ENCODE assay signal across 23 cellular contexts in genomic region chr20:43364001-43364400, GRCh38.
"Had no signal": no experiment of that assay in that cellular context is flagged by ENCODE, and none has a peak within 500 bp of the region (broad histone marks: within the 10 kb centered on the region; RNA-seq: fewer than 3 reads in every experiment).

No MANE protein-coding gene starts in this region.

- H3K4me3 Mint-ChIP-seq: dendritic cell treated with granulocyte-macrophage colony-stimulating factor and Interleukin-4, amounts not matched to agents 40 ng/mL and 50 ng/mL, for 4 days; effector memory CD8-positive, alpha-beta T cell; endodermal cell had no signal

- H3K36me3 ChIP-seq: colonic mucosa, esophagus muscularis mucosa, esophagus squamous epithelium, gastrocnemius medialis, gastroesophageal sphincter had no signal

- H3K27ac ChIP-seq: colonic mucosa, coronary artery, dorsolateral prefrontal cortex, epithelial cell of prostate, esophagus muscularis mucosa, esophagus squamous epithelium, foreskin keratinocyte, gastrocnemius medialis, gastroesophageal sphincter had no signal

- H3K4me3 ChIP-seq: colonic mucosa, coronary artery, dorsolateral prefrontal cortex, esophagus muscularis mucosa, esophagus squamous epithelium, gastrocnemius medialis, gastroesophageal sphincter had no signal

- H3K27ac Mint-ChIP-seq: dendritic cell treated with granulocyte-macrophage colony-stimulating factor and Interleukin-4, amounts not matched to agents 40 ng/mL and 50 ng/mL, for 4 days; effector memory CD8-positive, alpha-beta T cell; endodermal cell had no signal

- DNase-seq: colonic mucosa; cortex of kidney; dermis blood vessel endothelial cell; dorsolateral prefrontal cortex; effector CD4-positive, alpha-beta T cell; effector CD8-positive, alpha-beta T cell; effector memory CD4-positive, alpha-beta T cell; effector memory CD8-positive, alpha-beta T cell; endodermal cell; erythroblast; esophagus squamous epithelium; foreskin fibroblast; foreskin keratinocyte; foreskin melanocyte; gastrocnemius medialis; glutamatergic neuron; head of caudate nucleus had no signal

- H3K9me3 Mint-ChIP-seq: dendritic cell treated with granulocyte-macrophage colony-stimulating factor and Interleukin-4, amounts not matched to agents 40 ng/mL and 50 ng/mL, for 4 days; effector memory CD8-positive, alpha-beta T cell; endodermal cell had no signal

- H3K9me3 ChIP-seq: colonic mucosa, esophagus muscularis mucosa, esophagus squamous epithelium, gastrocnemius medialis, gastroesophageal sphincter had no signal

- H3K4me1 ChIP-seq: colonic mucosa, esophagus muscularis mucosa, esophagus squamous epithelium, foreskin keratinocyte, gastrocnemius medialis, gastroesophageal sphincter had no signal

- H3K27me3 ChIP-seq: colonic mucosa, foreskin keratinocyte had no signal

- ATAC-seq: effector memory CD8-positive, alpha-beta T cell; esophagus mucosa; foreskin keratinocyte; gastrocnemius medialis; gastroesophageal sphincter had no signal
